Comparison of ENCODE assay signal across 19 cellular contexts in the genomic region with DNA sequence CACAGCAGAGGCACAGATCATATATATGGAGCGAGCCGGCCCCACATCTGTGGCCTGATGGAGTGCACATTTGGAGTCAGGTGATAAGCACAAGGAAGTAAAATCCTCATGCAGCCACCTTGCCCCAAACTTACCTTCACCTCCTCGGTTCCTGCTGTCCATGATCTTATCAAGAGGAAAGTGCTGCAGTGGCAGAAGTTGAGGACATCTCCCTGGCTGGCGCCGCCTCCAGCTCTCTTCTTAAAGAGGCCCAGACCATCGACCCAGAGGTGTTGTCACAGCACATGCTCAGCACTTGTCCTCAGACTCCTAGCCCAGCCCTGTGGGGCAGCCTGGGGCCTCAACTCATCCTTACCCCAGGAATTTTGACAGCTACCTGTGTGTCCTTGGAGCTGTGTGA.
A peak's percentile ranks its signal among the peaks of the same experiment; 100 is the strongest.
DNase-seq lines count a peak whose midpoint lies in the region; ATAC-seq and TF ChIP-seq lines count a peak whose summit lies in the region.
"Had no signal": no experiment of that assay in that cellular context is flagged by ENCODE, and none has a peak within 500 bp of the region (broad histone marks: within the 10 kb centered on the region; RNA-seq: fewer than 3 reads in every experiment).

No MANE protein-coding gene starts in this region.

- peaks cover 5% of the 10 kb centered on the region; the same call in 1 of the 2 replicates for H3K79me2 ChIP-seq in OCI-LY1 (ENCODE audit: insufficient read depth, low read length)
- H3K79me2 ChIP-seq in parathyroid adenoma = peaks cover 21% of the 10 kb centered on the region

- H3K9ac ChIP-seq in OCI-LY1 (ENCODE audit: low read length) = peak overlapping the region; percentile 19; the same call in 1 of the 2 replicates
- no peak overlapping the region for H3K9ac ChIP-seq in parathyroid adenoma

- TF ChIP-seq CTCF in CD4-positive, alpha-beta T cell (IDR thresholded peaks at IDR 0.05) = no peak
- no peak for TF ChIP-seq CTCF in OCI-LY1 (IDR thresholded peaks at IDR 0.05; ENCODE audit: low read length)
- TF ChIP-seq CTCF in parathyroid adenoma (IDR thresholded peaks at IDR 0.05) = no peak
- TF ChIP-seq CTCF in adrenal gland (IDR thresholded peaks at IDR 0.05) = no peak
- no peak for TF ChIP-seq CTCF in testis (IDR thresholded peaks at IDR 0.05)

- H3K36me3 ChIP-seq in OCI-LY1 (ENCODE audit: insufficient read depth, low read length) = peaks cover 70% of the 10 kb centered on the region; the same call in 1 of the 2 replicates
- no peaks in the 10 kb centered on the region for H3K36me3 ChIP-seq in parathyroid adenoma (ENCODE audit: control insufficient read depth, insufficient read depth, low read length)
- H3K36me3 ChIP-seq in adrenal gland (replicated peaks in 1 of 2) = no peaks in the 10 kb centered on the region
- H3K36me3 ChIP-seq in testis (ENCODE audit: low read depth, missing control alignments) = no peaks in the 10 kb centered on the region
- H3K36me3 ChIP-seq: thyroid gland had no signal

- no peaks in the 10 kb centered on the region for H3K27me3 ChIP-seq in CD4-positive, alpha-beta T cell (ENCODE audit: control insufficient read depth, insufficient read depth, low read length)
- no peaks in the 10 kb centered on the region for H3K27me3 ChIP-seq in OCI-LY1 (ENCODE audit: insufficient read depth, low read length)
- no peaks in the 10 kb centered on the region for H3K27me3 ChIP-seq in parathyroid adenoma (ENCODE audit: control insufficient read depth, insufficient read depth, low read length)
- no peaks in the 10 kb centered on the region for H3K27me3 ChIP-seq in adrenal gland
- H3K27me3 ChIP-seq in testis = no peaks in the 10 kb centered on the region
- H3K27me3 ChIP-seq: thyroid gland had no signal

- intact Hi-C loops in CD4-positive, alpha-beta T cell (cut with DNase I, micrococcal nuclease) = no loop called here
- intact Hi-C loops in adrenal gland (cut with DNase I) (no loop called here), testis (cut with DNase I; ENCODE audit: low total_unique reads) (no loop called here)

- H3K27me3 Mint-ChIP-seq in CD4-positive, alpha-beta T cell = no peaks in the 10 kb centered on the region
- H3K27me3 Mint-ChIP-seq: IgD-negative memory B cell had no signal

- no peaks in the 10 kb centered on the region for H3K9me3 ChIP-seq in CD4-positive, alpha-beta T cell (ENCODE audit: control insufficient read depth, low read length)
- H3K9me3 ChIP-seq in OCI-LY1 (ENCODE audit: low read length) = no peaks in the 10 kb centered on the region
- H3K9me3 ChIP-seq in parathyroid adenoma (ENCODE audit: control insufficient read depth, low read length) = no peaks in the 10 kb centered on the region
- no peaks in the 10 kb centered on the region for H3K9me3 ChIP-seq in adrenal gland (replicated peaks in 1 of 3)
- H3K9me3 ChIP-seq in testis = no peaks in the 10 kb centered on the region
- H3K9me3 ChIP-seq: thyroid gland had no signal

- H3K9me3 Mint-ChIP-seq in CD4-positive, alpha-beta T cell = no peaks in the 10 kb centered on the region
- H3K9me3 Mint-ChIP-seq: IgD-negative memory B cell; T-helper 2 cell treated with Interferon-gamma antibody and Interleukin-4, amounts not matched to agents 5 μg/mL and 100 μg/mL, for 36 hours had no signal

- H3K4me3 ChIP-seq in OCI-LY1 (ENCODE audit: low read depth, low read length, poor library complexity, severe bottlenecking) (no peak overlapping the region), parathyroid adenoma (ENCODE audit: low read depth, low read length) (peak overlapping the region; percentile 12), adrenal gland (no peak overlapping the region), testis (no peak overlapping the region)
- H3K4me3 ChIP-seq: PC-9, thyroid gland had no signal

- CTCF ChIA-PET in CD4-positive, alpha-beta T cell (lab: Charles Lee) = no interaction called here

- no peak overlapping the region for H3K27ac ChIP-seq in CD4-positive, alpha-beta T cell (ENCODE audit: low read depth, low read length)
- H3K27ac ChIP-seq in OCI-LY1 (ENCODE audit: low read depth, low read length, poor library complexity, severe bottlenecking) = peak overlapping the region; percentile 100
- H3K27ac ChIP-seq in cingulate gyrus (ENCODE audit: low read depth, low read length) = peak overlapping the region; percentile 66
- peak overlapping the region; percentile 96 for H3K27ac ChIP-seq in parathyroid adenoma
- peak overlapping the region in 2 of 5 donors; percentile 80 to 93 for H3K27ac ChIP-seq in adrenal gland
- no peak overlapping the region for H3K27ac ChIP-seq in testis
- H3K27ac ChIP-seq: PC-9 had no signal

- no peak overlapping the region for H3K4me3 Mint-ChIP-seq in CD4-positive, alpha-beta T cell
- H3K4me3 Mint-ChIP-seq: IgD-negative memory B cell; T-helper 2 cell treated with Interferon-gamma antibody and Interleukin-4, amounts not matched to agents 5 μg/mL and 100 μg/mL, for 36 hours had no signal

- WGBS in adrenal gland, 4 donors = 71 to 81% (median 74%) methylated on average over 3 to 6 of the region's 6 CpGs
- 71 to 83% methylated on average over 3 to 6 of the region's 6 CpGs for WGBS in testis, 2 donors

- no peaks in the 10 kb centered on the region for H3F3A ChIP-seq in OCI-LY1 (ENCODE audit: insufficient read depth, low read length)

- H3K4me2 ChIP-seq in OCI-LY1 (ENCODE audit: low read length) (no peak overlapping the region), parathyroid adenoma (ENCODE audit: low read length) (peak overlapping the region; percentile 32)
- H3K4me2 ChIP-seq: PC-9 had no signal

- no peaks in the 10 kb centered on the region for H3K9me2 ChIP-seq in OCI-LY1 (ENCODE audit: low read depth, low read length)

- H3K4me1 Mint-ChIP-seq in CD4-positive, alpha-beta T cell (ENCODE audit: low read depth) = peaks cover 57% of the 10 kb centered on the region

- peak overlapping the region; percentile 20 for H3K27ac Mint-ChIP-seq in CD4-positive, alpha-beta T cell
- H3K27ac Mint-ChIP-seq: IgD-negative memory B cell; T-helper 2 cell treated with Interferon-gamma antibody and Interleukin-4, amounts not matched to agents 5 μg/mL and 100 μg/mL, for 36 hours had no signal

- ATAC-seq in CD4-positive, alpha-beta T cell (ENCODE audit: poor library complexity) = no peak
- ATAC-seq: HCT116 had no signal

- peaks cover 85% of the 10 kb centered on the region for H3K4me1 ChIP-seq in OCI-LY1 (ENCODE audit: insufficient read depth, low read length, severe bottlenecking)
- peaks cover 92% of the 10 kb centered on the region for H3K4me1 ChIP-seq in parathyroid adenoma
- H3K4me1 ChIP-seq in adrenal gland (replicated peaks in 1 of 2) = peaks cover 16 to 62% of the 10 kb centered on the region in 2 donors
- H3K4me1 ChIP-seq in testis = peaks cover 17% of the 10 kb centered on the region

- no peak for TF ChIP-seq POLR2A in adrenal gland (IDR thresholded peaks at IDR 0.05)
- no peak for TF ChIP-seq POLR2A in testis (IDR thresholded peaks at IDR 0.05)

- POLR2A ChIA-PET in CD4-positive, alpha-beta T cell (lab: Charles Lee) = no interaction called here

- H2AFZ ChIP-seq in OCI-LY1 (ENCODE audit: low read length) = no peak overlapping the region
- H2AFZ ChIP-seq in parathyroid adenoma = peak overlapping the region; percentile 23
- H2AFZ ChIP-seq: PC-9 had no signal

- no peak for DNase-seq in CD4-positive, alpha-beta T cell
- no peak for DNase-seq in DMS114 treated with DMSO at 0.1 percent for 48 hours (lab: John Stamatoyannopoulos, UW; ENCODE audit: unreplicated experiment)
- DNase-seq in adrenal gland = no peak
- DNase-seq in testis = no peak
- DNase-seq in HUDEP-2 (lab: John Stamatoyannopoulos, UW; ENCODE audit: unreplicated experiment in 76 of 76) = no peak
- DNase-seq: amniotic stem cell; central memory CD4-positive, alpha-beta T cell; foreskin melanocyte; mesendoderm; NCI-H1694 treated with DMSO at 0.1 percent for 48 hours; NCI-H226 had no signal

- no peaks in the 10 kb centered on the region for H4K20me1 ChIP-seq in OCI-LY1 (ENCODE audit: insufficient read depth, low read length)

- H3K36me3 Mint-ChIP-seq in CD4-positive, alpha-beta T cell (ENCODE audit: low read depth) = peaks cover 14% of the 10 kb centered on the region

Comparison
In these comparisons a context has a peak if more than half of its experiments do, and no peak if none do; other contexts are left out.
1. H3K27ac ChIP-seq: peak in OCI-LY1 (single experiment), cingulate gyrus (single experiment) and parathyroid adenoma (single experiment); none in CD4-positive, alpha-beta T cell (single experiment) and testis (0 of 2).